Comparison of ENCODE assay signal across 13 cellular contexts in the genomic region with DNA sequence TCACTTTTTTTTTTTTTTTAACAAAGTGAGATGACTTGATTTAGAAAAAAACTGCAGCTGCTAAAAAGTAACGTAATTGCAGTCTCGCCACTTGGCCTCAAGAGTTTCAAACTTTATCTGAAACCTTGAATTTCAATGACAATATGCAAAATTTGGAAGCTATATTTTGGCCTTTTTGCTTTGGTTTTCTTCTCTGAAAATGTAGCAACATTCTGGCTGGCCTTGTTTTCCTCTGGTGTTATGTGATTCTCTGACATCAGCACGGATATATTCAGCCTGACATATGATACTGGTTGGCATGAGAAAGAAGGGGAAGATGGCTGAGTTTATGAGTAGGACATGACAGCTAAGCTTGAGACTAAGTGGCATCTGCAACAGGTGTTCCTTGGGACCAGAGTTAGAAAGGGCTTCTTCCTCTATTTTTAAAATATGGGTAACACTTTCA.
DNase-seq lines count a peak whose midpoint lies in the region; ATAC-seq and TF ChIP-seq lines count a peak whose summit lies in the region.
"Had no signal": no experiment of that assay in that cellular context is flagged by ENCODE, and none has a peak within 500 bp of the region (broad histone marks: within the 10 kb centered on the region; RNA-seq: fewer than 3 reads in every experiment).

No MANE protein-coding gene starts in this region.

- no peaks in the 10 kb centered on the region for H3K36me3 ChIP-seq in CD8-positive, alpha-beta T cell (ENCODE audit: insufficient read depth, low read length)
- H3K36me3 ChIP-seq: pancreas had no signal

- peaks cover 2% of the 10 kb centered on the region for H3K4me1 Mint-ChIP-seq in CD8-positive, alpha-beta T cell (ENCODE audit: low read depth)

- no peak overlapping the region for H3K4me3 Mint-ChIP-seq in CD8-positive, alpha-beta T cell

- H3K27me3 Mint-ChIP-seq in CD8-positive, alpha-beta T cell (ENCODE audit: low read depth) = peaks cover 6% of the 10 kb centered on the region

- CTCF ChIA-PET in CD8-positive, alpha-beta T cell (lab: Charles Lee) = interaction anchor here (0.7 to 1.8 kb wide), 2 partner anchors 17 to 71 kb away, joined by 4 to 5 read pairs; no protein-coding TSS in a partner anchor

- ATAC-seq in GM18861 (IDR thresholded peaks at IDR 0.05; ENCODE audit: unreplicated experiment) (peak; percentile 53), GM21526 (IDR thresholded peaks at IDR 0.05; ENCODE audit: low FRiP score, unreplicated experiment) (peak; percentile 70), HG03095 (IDR thresholded peaks at IDR 0.05; ENCODE audit: unreplicated experiment) (peak; percentile 78), SK-N-SH treated with all-trans-retinoic acid at 6 μM for 48 hours (peak; percentile 37; the same call in 1 of the 3 replicates)
- no peak for ATAC-seq in CD8-positive, alpha-beta T cell
- ATAC-seq: pancreas had no signal

- H3K4me3 ChIP-seq in CD8-positive, alpha-beta T cell (ENCODE audit: low read depth, low read length) = no peak overlapping the region
- H3K4me3 ChIP-seq: pancreas, upper lobe of left lung had no signal

- H3K4me1 ChIP-seq in CD8-positive, alpha-beta T cell (ENCODE audit: insufficient read depth, low read length) = no peaks in the 10 kb centered on the region

- no peak for DNase-seq in NCI-H345 treated with DMSO at 0.1 percent for 48 hours (lab: John Stamatoyannopoulos, UW; ENCODE audit: unreplicated experiment)
- no peak for DNase-seq in GM19238 (ENCODE audit: insufficient read length, low spot score)
- no peak for DNase-seq in stimulated activated CD4-positive, alpha-beta T cell treated with anti-CD3 and anti-CD28 coated beads, Interleukin-12 subunit alpha, Interleukin-12 subunit beta, amount 100 ng/mL, for 4 hours
- no peak for DNase-seq in CD8-positive, alpha-beta T cell
- DNase-seq: Caco-2, NCI-H526 treated with DMSO at 0.1 percent for 48 hours, pancreas, T1000, upper lobe of left lung had no signal

- no peaks in the 10 kb centered on the region for H3K9me3 Mint-ChIP-seq in CD8-positive, alpha-beta T cell

- no peaks in the 10 kb centered on the region for H3K9me3 ChIP-seq in CD8-positive, alpha-beta T cell (ENCODE audit: low read length)
- H3K9me3 ChIP-seq: pancreas, upper lobe of left lung had no signal

- no peak for TF ChIP-seq CTCF in CD8-positive, alpha-beta T cell (IDR thresholded peaks at IDR 0.05)

- POLR2A ChIA-PET in CD8-positive, alpha-beta T cell (lab: Charles Lee) = no interaction called here

- no peaks in the 10 kb centered on the region for H3K27me3 ChIP-seq in CD8-positive, alpha-beta T cell (ENCODE audit: insufficient read depth, low read length)
- H3K27me3 ChIP-seq: pancreas, upper lobe of left lung had no signal

- intact Hi-C loops in CD8-positive, alpha-beta T cell (cut with DNase I, micrococcal nuclease) = no loop called here

- no peak overlapping the region for H3K27ac ChIP-seq in CD8-positive, alpha-beta T cell (ENCODE audit: low read depth, low read length)
- H3K27ac ChIP-seq: pancreas, upper lobe of left lung had no signal

- H3K36me3 Mint-ChIP-seq in CD8-positive, alpha-beta T cell = no peaks in the 10 kb centered on the region

- H3K27ac Mint-ChIP-seq in CD8-positive, alpha-beta T cell = no peak overlapping the region

TF ChIP-seq in SK-N-SH treated with all-trans-retinoic acid at 6 μM for 48 hours, 23 proteins besides CTCF, POLR2A, EP300 and RAD21:
- TF ChIP-seq SNAI2 (CRISPR knock-in tag; IDR thresholded peaks at IDR 0.05) (no peak), PPARA (CRISPR knock-in tag; IDR thresholded peaks at IDR 0.05; ENCODE audit: borderline replicate concordance) (no peak), CSDC2 (CRISPR knock-in tag; IDR thresholded peaks at IDR 0.05) (no peak), RARB (CRISPR knock-in tag; IDR thresholded peaks at IDR 0.05) (no peak), TCF4 (CRISPR knock-in tag; IDR thresholded peaks at IDR 0.05; ENCODE audit: borderline replicate concordance) (no peak), ZC3H10 (CRISPR knock-in tag; IDR thresholded peaks at IDR 0.05) (no peak)
- TF ChIP-seq, protein P1, sequence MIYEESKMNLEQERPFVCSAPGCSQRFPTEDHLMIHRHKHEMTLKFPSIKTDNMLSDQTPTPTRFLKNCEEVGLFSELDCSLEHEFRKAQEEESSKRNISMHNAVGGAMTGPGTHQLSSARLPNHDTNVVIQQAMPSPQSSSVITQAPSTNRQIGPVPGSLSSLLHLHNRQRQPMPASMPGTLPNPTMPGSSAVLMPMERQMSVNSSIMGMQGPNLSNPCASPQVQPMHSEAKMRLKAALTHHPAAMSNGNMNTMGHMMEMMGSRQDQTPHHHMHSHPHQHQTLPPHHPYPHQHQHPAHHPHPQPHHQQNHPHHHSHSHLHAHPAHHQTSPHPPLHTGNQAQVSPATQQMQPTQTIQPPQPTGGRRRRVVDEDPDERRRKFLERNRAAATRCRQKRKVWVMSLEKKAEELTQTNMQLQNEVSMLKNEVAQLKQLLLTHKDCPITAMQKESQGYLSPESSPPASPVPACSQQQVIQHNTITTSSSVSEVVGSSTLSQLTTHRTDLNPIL (CRISPR knock-in tag; IDR thresholded peaks at IDR 0.05; ENCODE audit: low read depth) = no peak
